In genomic region chr18:80251700-80252099, GRCh38 we compare ENCODE assay signal across 21 cellular contexts.
"Had no signal": no experiment of that assay in that cellular context is flagged by ENCODE, and none has a peak within 500 bp of the region (broad histone marks: within the 10 kb centered on the region; RNA-seq: fewer than 3 reads in every experiment).

No MANE protein-coding gene starts in this region.

- H3K4me1 ChIP-seq: breast epithelium had no signal

- H3K4me1 Mint-ChIP-seq: activated naive CD8-positive, alpha-beta T cell treated with anti-CD3 and anti-CD28 coated beads for 36 hours; central memory CD8-positive, alpha-beta T cell had no signal

- H3K4me3 Mint-ChIP-seq: activated naive CD8-positive, alpha-beta T cell treated with anti-CD3 and anti-CD28 coated beads for 36 hours; central memory CD8-positive, alpha-beta T cell; memory B cell; naive B cell had no signal

- H3K36me3 Mint-ChIP-seq: activated naive CD8-positive, alpha-beta T cell treated with anti-CD3 and anti-CD28 coated beads for 36 hours; memory B cell; naive B cell had no signal

- H3K9me3 ChIP-seq: breast epithelium, esophagus squamous epithelium, gastroesophageal sphincter, sigmoid colon, tibial artery had no signal

- ATAC-seq: gastroesophageal sphincter, left cardiac atrium had no signal

- H3K36me3 ChIP-seq: breast epithelium, esophagus squamous epithelium, gastroesophageal sphincter, sigmoid colon, spleen, tibial artery had no signal

- DNase-seq: activated CD4-positive, alpha-beta T cell treated with anti-CD3 and anti-CD28 coated beads for 1 hour; activated CD4-positive, alpha-beta T cell treated with anti-CD3 and anti-CD28 coated beads, Interleukin-2, amount 50 U/mL, for 1 hour; activated naive CD4-positive, alpha-beta T cell treated with Interleukin-2 at 50 U/mL for 16 hours; activated naive CD8-positive, alpha-beta T cell treated with anti-CD3 and anti-CD28 coated beads for 36 hours; dorsolateral prefrontal cortex; esophagus squamous epithelium; islet precursor cell; left cardiac atrium; naive B cell; nucleus accumbens; sigmoid colon; spleen; stimulated activated CD4-positive, alpha-beta T cell treated with anti-CD3 and anti-CD28 coated beads, Interleukin-4, amount 100 ng/mL, for 24 hours; stimulated activated naive CD4-positive, alpha-beta T cell treated with Interleukin-2 at 50 U/mL for 16 hours; T-helper 1 cell; T-helper 9 cell; tibial artery had no signal

- H3K27ac Mint-ChIP-seq: activated naive CD8-positive, alpha-beta T cell treated with anti-CD3 and anti-CD28 coated beads for 36 hours; memory B cell had no signal

- H3K4me3 ChIP-seq: breast epithelium, dorsolateral prefrontal cortex, esophagus squamous epithelium, gastroesophageal sphincter, sigmoid colon, spleen, tibial artery had no signal

- H3K27ac ChIP-seq: breast epithelium, dorsolateral prefrontal cortex, esophagus squamous epithelium, gastroesophageal sphincter, sigmoid colon, spleen, tibial artery had no signal

- H3K27me3 ChIP-seq: breast epithelium, dorsolateral prefrontal cortex, gastroesophageal sphincter, sigmoid colon had no signal
